9 cellular contexts compared by ENCODE assay signal in genomic region chr16:24701521-24701951, GRCh38. TPM values are rescaled to one million over a fixed set of nuclear protein-coding genes. Genes with fewer than 3 reads are reported as not detected.
DNase-seq lines count a peak whose midpoint lies in the region; ATAC-seq and TF ChIP-seq lines count a peak whose summit lies in the region.
"Had no signal": no experiment of that assay in that cellular context is flagged by ENCODE, and none has a peak within 500 bp of the region (broad histone marks: within the 10 kb centered on the region; RNA-seq: fewer than 3 reads in every experiment).

No MANE protein-coding gene starts in this region.

- no peak for TF ChIP-seq EP300 in tibial nerve (IDR thresholded peaks at IDR 0.05)

- H3K27ac Mint-ChIP-seq in activated naive CD8-positive, alpha-beta T cell treated with anti-CD3 and anti-CD28 coated beads, Interleukin-2, amount 50 U/mL, for 24 hours: no peak overlapping the region
- H3K27ac Mint-ChIP-seq: T-helper 2 cell treated with Interferon-gamma antibody and Interleukin-4, amounts not matched to agents 5 μg/mL and 100 μg/mL, for 36 hours had no signal

- DNase-seq in HT1080 (ENCODE audit: low read depth) (peak; percentile 75), cardiac fibroblast (ENCODE audit: low read depth in 2 of 2) (peak; percentile 46 to 85), medulla oblongata (ENCODE audit: extremely low spot score) (peak; percentile 12), tibial nerve (ENCODE audit: low spot score in 2 of 2) (peak in 1 of 2 donors; percentile 19), NCI-H2107 treated with DMSO at 0.1 percent for 48 hours (lab: John Stamatoyannopoulos, UW; ENCODE audit: unreplicated experiment) (no peak), caudate nucleus (lab: John Stamatoyannopoulos, UW) (no peak)
- DNase-seq in activated naive CD8-positive, alpha-beta T cell treated with anti-CD3 and anti-CD28 coated beads, Interleukin-2, amount 50 U/mL, for 24 hours: no peak
- DNase-seq in stimulated activated CD4-positive, alpha-beta T cell treated with anti-CD3 and anti-CD28 coated beads, Interleukin-2, amount 100 ng/mL, for 24 hours: no peak

- H3K27ac ChIP-seq in tibial nerve (peak overlapping the region; percentile 34 to 91 (median 80)), caudate nucleus (ENCODE audit: low read depth, low read length) (no peak overlapping the region)

- no peaks in the 10 kb centered on the region for H3K9me3 ChIP-seq in tibial nerve

- no peaks in the 10 kb centered on the region for H3K27me3 ChIP-seq in tibial nerve

- no peak for ATAC-seq in activated naive CD8-positive, alpha-beta T cell treated with anti-CD3 and anti-CD28 coated beads, Interleukin-2, amount 50 U/mL, for 24 hours

- H3K4me3 ChIP-seq in cardiac fibroblast (replicated peaks in 1 of 2; ENCODE audit: low read depth in 2 of 2, low read length in 2 of 2) (no peak overlapping the region), tibial nerve (no peak overlapping the region)

- H3K4me1 Mint-ChIP-seq in activated naive CD8-positive, alpha-beta T cell treated with anti-CD3 and anti-CD28 coated beads, Interleukin-2, amount 50 U/mL, for 24 hours: no peaks in the 10 kb centered on the region

- TF ChIP-seq CTCF in cardiac fibroblast (IDR thresholded peaks at IDR 0.05; ENCODE audit: low read depth, low read length) (no peak), tibial nerve (IDR thresholded peaks at IDR 0.05) (no peak)

- 25 to 34% methylated on average over 5 of the region's 5 CpGs for WGBS in tibial nerve, 2 donors

- peaks cover 15% of the 10 kb centered on the region for H3K27me3 Mint-ChIP-seq in activated naive CD8-positive, alpha-beta T cell treated with anti-CD3 and anti-CD28 coated beads, Interleukin-2, amount 50 U/mL, for 24 hours

- H3K4me1 ChIP-seq in tibial nerve: peaks cover 0 to 35% (median 10%) of the 10 kb centered on the region in 4 donors

- no peaks in the 10 kb centered on the region for H3K36me3 Mint-ChIP-seq in activated naive CD8-positive, alpha-beta T cell treated with anti-CD3 and anti-CD28 coated beads, Interleukin-2, amount 50 U/mL, for 24 hours (ENCODE audit: low read depth)

- no peaks in the 10 kb centered on the region for H3K9me3 Mint-ChIP-seq in activated naive CD8-positive, alpha-beta T cell treated with anti-CD3 and anti-CD28 coated beads, Interleukin-2, amount 50 U/mL, for 24 hours
- H3K9me3 Mint-ChIP-seq: T-helper 2 cell treated with Interferon-gamma antibody and Interleukin-4, amounts not matched to agents 5 μg/mL and 100 μg/mL, for 36 hours had no signal

- TF ChIP-seq POLR2A in tibial nerve (IDR thresholded peaks at IDR 0.05): no peak

- no peaks in the 10 kb centered on the region for H3K36me3 ChIP-seq in tibial nerve

- no peak overlapping the region for H3K4me3 Mint-ChIP-seq in activated naive CD8-positive, alpha-beta T cell treated with anti-CD3 and anti-CD28 coated beads, Interleukin-2, amount 50 U/mL, for 24 hours
- H3K4me3 Mint-ChIP-seq: T-helper 2 cell treated with Interferon-gamma antibody and Interleukin-4, amounts not matched to agents 5 μg/mL and 100 μg/mL, for 36 hours had no signal

RNA-seq across cellular contexts. Expression of gene TNRC6A, which starts 27.9 kb away (rescaled TPM):
- total RNA-seq in HT1080 (2014; rRNA removed; shearing (Covaris generic)): 21.9 and 29.9 TPM in 2 replicates
- polyA plus RNA-seq in HT1080 (2015; cell fraction: cytosol; rRNA removed): 23.6 and 30.6 TPM in 2 replicates
- 77.4 and 83.4 TPM in 2 replicates for polyA plus RNA-seq in HT1080 (2015; cell fraction: nucleus; rRNA removed)
- total RNA-seq in tibial nerve: 10 to 100 TPM; 47.7 to 74.5 (median 59.6) TPM

Comparison
In these comparisons a context has a peak if more than half of its experiments do, and no peak if none do; other contexts are left out.
1. DNase-seq: peak in HT1080 (single experiment), cardiac fibroblast (2 of 2) and medulla oblongata (single experiment); none in NCI-H2107 treated with DMSO at 0.1 percent for 48 hours (single experiment), caudate nucleus (0 of 61), activated naive CD8-positive, alpha-beta T cell treated with anti-CD3 and anti-CD28 coated beads, Interleukin-2, amount 50 U/mL, for 24 hours (single experiment) and stimulated activated CD4-positive, alpha-beta T cell treated with anti-CD3 and anti-CD28 coated beads, Interleukin-2, amount 100 ng/mL, for 24 hours (0 of 2).